30 cellular contexts compared by ENCODE assay signal in the genomic region with DNA sequence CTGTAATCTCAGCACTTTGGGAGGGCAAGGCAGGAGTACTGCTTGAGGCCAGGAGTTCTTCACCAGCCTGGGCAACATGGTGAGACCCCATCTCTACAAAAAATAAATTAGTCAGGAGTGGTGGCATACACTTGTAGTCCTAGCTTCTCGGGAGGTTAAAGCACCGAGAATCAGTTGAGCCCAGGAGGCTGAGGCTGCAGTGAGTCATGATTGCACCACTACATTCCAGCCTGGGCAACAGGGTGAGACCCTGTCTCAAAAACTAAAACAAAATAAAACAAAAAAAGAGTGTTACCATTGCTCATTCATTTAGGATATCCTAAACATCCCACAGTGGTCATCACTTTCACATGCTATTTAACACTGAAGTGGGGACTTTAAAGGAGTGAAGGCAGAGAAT. TPM values are rescaled to one million over a fixed set of nuclear protein-coding genes. Genes with fewer than 3 reads are reported as not detected.
DNase-seq lines count a peak whose midpoint lies in the region; ATAC-seq and TF ChIP-seq lines count a peak whose summit lies in the region.
"Had no signal": no experiment of that assay in that cellular context is flagged by ENCODE, and none has a peak within 500 bp of the region (broad histone marks: within the 10 kb centered on the region; RNA-seq: fewer than 3 reads in every experiment).

No MANE protein-coding gene starts in this region.

- H3K27me3 ChIP-seq in IMR-90 (ENCODE audit: control insufficient read depth, insufficient read depth, low read length), result no peaks in the 10 kb centered on the region
- no peaks in the 10 kb centered on the region for H3K27me3 ChIP-seq in brain microvascular endothelial cell (replicated peaks)
- H3K27me3 ChIP-seq: left lung, SJSA1, testis had no signal

- H3K9ac ChIP-seq in IMR-90 (ENCODE audit: low read depth, low read length), result no peak overlapping the region
- H3K9ac ChIP-seq: parathyroid adenoma had no signal

- no peak overlapping the region for H3K4me2 ChIP-seq in IMR-90 (ENCODE audit: low read depth, low read length)
- H3K4me2 ChIP-seq: A549, smooth muscle cell had no signal

- no peak overlapping the region for H2AK9ac ChIP-seq in IMR-90 (replicated peaks; ENCODE audit: low read depth, low read length, poor library complexity)

- no peak for TF ChIP-seq CTCF in IMR-90 (conservative IDR thresholded peaks at IDR 0.05; ENCODE audit: low read depth, low read length)
- no peak for TF ChIP-seq CTCF in brain microvascular endothelial cell (IDR thresholded peaks at IDR 0.05; ENCODE audit: low read depth, low read length, missing control alignments)
- TF ChIP-seq CTCF in GM20000 (IDR thresholded peaks at IDR 0.05; ENCODE audit: extremely low read depth, missing control alignments), result no peak
- TF ChIP-seq CTCF in GM10266 (IDR thresholded peaks at IDR 0.05; ENCODE audit: control insufficient read depth, insufficient read depth, low read depth, missing control alignments), result no peak

- H3K9me1 ChIP-seq in IMR-90 (ENCODE audit: insufficient read depth, low read length), result no peaks in the 10 kb centered on the region

- POLR2A ChIA-PET in IMR-90 (lab: Charles Lee; ENCODE audit: unreplicated experiment), result no interaction called here

- no CpG with 5 or more reads among the region's 2 CpGs for WGBS in IMR-90 (ENCODE audit: extremely low coverage in 2 of 2, insufficient read length in 1 of 2), 2 experiments

- no peak overlapping the region for H4K5ac ChIP-seq in IMR-90 (ENCODE audit: low read depth, low read length)

- H3K56ac ChIP-seq in IMR-90 (ENCODE audit: extremely low read depth, insufficient read depth, low read length), result no peak overlapping the region

- no peak overlapping the region for H4K8ac ChIP-seq in IMR-90 (ENCODE audit: low read depth in 2 of 2, low read length in 2 of 2)

- H2AFZ ChIP-seq in IMR-90 (replicated peaks; ENCODE audit: low read length, poor library complexity), result no peak overlapping the region
- H2AFZ ChIP-seq: parathyroid adenoma had no signal

- H2BK20ac ChIP-seq in IMR-90 (ENCODE audit: low read depth, low read length), result no peak overlapping the region

- dilution Hi-C loops in IMR-90 (cut with HindIII; ENCODE audit: low sequenced_read_pairs, unreplicated experiment), result no loop called here

- no peak overlapping the region for H2BK120ac ChIP-seq in IMR-90 (ENCODE audit: low read depth, low read length)

- H3K18ac ChIP-seq in IMR-90 (ENCODE audit: low read depth, low read length), result no peak overlapping the region

- peak; percentile 87 for ATAC-seq in IMR-90 (ENCODE audit: low read depth)
- ATAC-seq: A549; left lung; stimulated activated naive CD8-positive, alpha-beta T cell treated with anti-CD3 and anti-CD28 coated beads, Interleukin-15, Interleukin-2, amounts not matched to agents 100 U/mL and 50 U/mL, for 24 hours had no signal

- H3K4me3 ChIP-seq in IMR-90 (ENCODE audit: insufficient read depth, low read depth, low read length), result no peak overlapping the region
- H3K4me3 ChIP-seq in brain microvascular endothelial cell (ENCODE audit: low read depth, low read length), result no peak overlapping the region
- H3K4me3 ChIP-seq: A549, left lung, SJSA1, smooth muscle cell, testis had no signal

- no peak overlapping the region for H3K4ac ChIP-seq in IMR-90 (ENCODE audit: low read depth, low read length)

- H2BK15ac ChIP-seq in IMR-90 (ENCODE audit: low read depth, low read length), result no peak overlapping the region

- H3K14ac ChIP-seq in IMR-90 (replicated peaks; ENCODE audit: low read depth, low read length), result no peak overlapping the region

- peaks cover 4 to 14% of the 10 kb centered on the region in 2 experiments; a peak in 2 of 4 replicates for H3K79me1 ChIP-seq in IMR-90 (ENCODE audit: low read depth in 1 of 2, low read length in 2 of 2)

- H3K4me1 ChIP-seq in IMR-90 (ENCODE audit: control insufficient read depth, insufficient read depth, low read length), result 0 out of 2 replicates have a peak, but pooled peaks cover 1% of the 10 kb centered on the region
- H3K4me1 ChIP-seq: parathyroid adenoma, testis had no signal

- no peaks in the 10 kb centered on the region for H3K9me3 ChIP-seq in IMR-90 (ENCODE audit: control insufficient read depth, insufficient read depth, low read length)
- H3K9me3 ChIP-seq: A549, left lung, SJSA1, testis had no signal

- no peak for TF ChIP-seq POLR2A in IMR-90 (IDR thresholded peaks at IDR 0.05; ENCODE audit: low read depth, low read length)

- no TSS peak for BruUV-seq in IMR-90 (replicated peaks; lab: Mats Ljungman, UMichigan)

- H3K36me3 ChIP-seq in IMR-90 (ENCODE audit: control insufficient read depth, insufficient read depth, low read length) (peaks cover 12% of the 10 kb centered on the region), brain microvascular endothelial cell (replicated peaks) (peaks cover 14% of the 10 kb centered on the region)

- H2AK5ac ChIP-seq in IMR-90 (ENCODE audit: low read depth, low read length), result no peak overlapping the region

- CTCF ChIA-PET in IMR-90 (lab: Yijun Ruan, JAX), result no interaction called here

- intact Hi-C loops in IMR-90 (cut with micrococcal nuclease) (no loop called here), cardiac septum (cut with DNase I) (no loop called here)

- H4K20me1 ChIP-seq in IMR-90 (ENCODE audit: insufficient read depth, low read length), result no peaks in the 10 kb centered on the region

- in situ Hi-C loops in IMR-90 (cut with MboI; ENCODE audit: low sequenced_read_pairs), result no loop called here
- in situ Hi-C loops in brain microvascular endothelial cell (cut with HindIII; ENCODE audit: low pct_ligation_motif_present, low sequenced_read_pairs), result no loop called here

- no peak overlapping the region for H3K23ac ChIP-seq in IMR-90 (ENCODE audit: low read depth, low read length)

- no peak overlapping the region for H4K91ac ChIP-seq in IMR-90 (ENCODE audit: insufficient read depth, low read depth, low read length)

- DNase-seq in Daoy (ENCODE audit: low read depth), result peak; percentile 7
- peak; percentile 38 for DNase-seq in IMR-90
- DNase-seq in brain microvascular endothelial cell, result peak; percentile 22
- DNase-seq in iris pigment epithelial cell (ENCODE audit: low read depth), result peak; percentile 57
- no peak for DNase-seq in GM20000 (ENCODE audit: low spot score)
- DNase-seq in cardiac septum (ENCODE audit: low spot score), result no peak
- DNase-seq in GM10266 (ENCODE audit: extremely low spot score), result no peak
- DNase-seq in activated CD8-positive, alpha-beta memory T cell treated with anti-CD3 and anti-CD28 coated beads, Interleukin-2, amount 50 U/mL, for 48 hours, result no peak
- DNase-seq: activated CD4-positive, alpha-beta T cell treated with anti-CD3 and anti-CD28 coated beads for 4 hours; activated effector memory CD4-positive, alpha-beta T cell treated with Interleukin-2 at 50 U/mL for 16 hours; aorta; CD4-positive, alpha-beta T cell; dermis blood vessel endothelial cell; DMS79 treated with DMSO at 0.1 percent for 48 hours; KG1; left lung; mesendoderm; MV-4-11; NCI-H1436 treated with DMSO at 0.1 percent for 48 hours; NCI-H446; NCI-H82; stimulated activated CD4-positive, alpha-beta T cell treated with anti-CD3 and anti-CD28 coated beads, Interleukin-1b, Interleukin-23, amount 100 ng/mL, for 48 hours; stimulated activated naive CD8-positive, alpha-beta T cell treated with anti-CD3 and anti-CD28 coated beads, Interleukin-15, Interleukin-2, amounts not matched to agents 100 U/mL and 50 U/mL, for 24 hours; T1000; testis; WERI-Rb-1 had no signal

- peak overlapping the region; percentile 5 for H2BK5ac ChIP-seq in IMR-90 (ENCODE audit: low read depth, low read length, poor library complexity, severe bottlenecking)

- no peak for TF ChIP-seq RAD21 in IMR-90 (IDR thresholded peaks at IDR 0.05; ENCODE audit: low read length)

- H3K27ac ChIP-seq in IMR-90 (ENCODE audit: insufficient read depth, low read length) (no peak overlapping the region), brain microvascular endothelial cell (no peak overlapping the region)
- H3K27ac ChIP-seq: A549, left lung, parathyroid adenoma, SJSA1, testis, WERI-Rb-1 had no signal

TF ChIP-seq in IMR-90, 13 proteins besides CTCF, POLR2A, EP300 and RAD21:
- TF ChIP-seq CEBPB (IDR thresholded peaks at IDR 0.05; ENCODE audit: low read depth, low read length) (peak; percentile 82), FOS (IDR thresholded peaks at IDR 0.05; ENCODE audit: low read depth, low read length) (peak; percentile 79), CHD1 (IDR thresholded peaks at IDR 0.05; ENCODE audit: low read depth, low read length) (no peak)

RNA-seq across cellular contexts. Expression of a gene that starts 7.8 kb away (rescaled TPM):
- total RNA-seq in Daoy (2014; rRNA removed; shearing (Covaris generic)), result 27.6 and 31.8 TPM in 2 replicates
- total RNA-seq in IMR-90 (2012; rRNA removed) (22.9 and 31.4 TPM in 2 replicates), cardiac septum (115 TPM)
- polyA plus RNA-seq in IMR-90 (2012; rRNA removed), result 18.8 and 23.2 TPM in 2 replicates
- polyA plus RNA-seq in IMR-90 (2012; cell fraction: cytosol; rRNA removed), result 13.8 and 26.9 TPM in 2 replicates
- 42.3 and 45.3 TPM in 2 replicates for polyA plus RNA-seq in IMR-90 (2012; cell fraction: nucleus; rRNA removed; ENCODE audit: low replicate concordance)

RNA-seq across cellular contexts. Expression of a gene that starts 49.6 kb away (rescaled TPM):
- total RNA-seq in Daoy (2014; rRNA removed; shearing (Covaris generic)), result 1.4 and 4.3 TPM in 2 replicates
- total RNA-seq in IMR-90 (2012; rRNA removed) (0.28 and 0.54 TPM in 2 replicates), cardiac septum (5.2 TPM)
- polyA plus RNA-seq in IMR-90 (2012; rRNA removed), result 0.15 and 0.36 TPM in 2 replicates
- 0.11 and 0.13 TPM in 2 replicates for polyA plus RNA-seq in IMR-90 (2012; cell fraction: cytosol; rRNA removed)
- 0.09 and 0.34 TPM in 2 replicates for polyA plus RNA-seq in IMR-90 (2012; cell fraction: nucleus; rRNA removed; ENCODE audit: low replicate concordance)

RNA-seq across cellular contexts. Expression of a gene that starts 55.2 kb away (rescaled TPM):
- total RNA-seq in Daoy (2014; rRNA removed; shearing (Covaris generic)), result 21.8 and 34.0 TPM in 2 replicates
- total RNA-seq in IMR-90 (2012; rRNA removed), result 4.1 and 6.9 TPM in 2 replicates
- polyA plus RNA-seq in IMR-90 (2012; rRNA removed), result 17.4 and 24.0 TPM in 2 replicates
- polyA plus RNA-seq in IMR-90 (2012; cell fraction: cytosol; rRNA removed), result 4.5 and 5.8 TPM in 2 replicates
- polyA plus RNA-seq in IMR-90 (2012; cell fraction: nucleus; rRNA removed; ENCODE audit: low replicate concordance), result 1.8 and 13.7 TPM in 2 replicates
- 12.2 TPM for total RNA-seq in cardiac septum

RNA-seq across cellular contexts. Expression of a gene that starts 57.4 kb away (rescaled TPM):
- 298 and 409 TPM in 2 replicates for total RNA-seq in Daoy (2014; rRNA removed; shearing (Covaris generic))
- 327 and 441 TPM in 2 replicates for total RNA-seq in IMR-90 (2012; rRNA removed)
- polyA plus RNA-seq in IMR-90 (2012; rRNA removed), result 244 and 254 TPM in 2 replicates
- polyA plus RNA-seq in IMR-90 (2012; cell fraction: cytosol; rRNA removed), result 142 and 290 TPM in 2 replicates
- polyA plus RNA-seq in IMR-90 (2012; cell fraction: nucleus; rRNA removed; ENCODE audit: low replicate concordance), result 69.6 and 90.7 TPM in 2 replicates
- 283 TPM for total RNA-seq in cardiac septum

Comparison
In these comparisons a context has a peak if more than half of its experiments do, and no peak if none do; other contexts are left out.
1. DNase-seq: peak in Daoy (single experiment), IMR-90 (single experiment), brain microvascular endothelial cell (single experiment) and iris pigment epithelial cell (single experiment); none in GM20000 (single experiment), cardiac septum (single experiment), GM10266 (single experiment) and activated CD8-positive, alpha-beta memory T cell treated with anti-CD3 and anti-CD28 coated beads, Interleukin-2, amount 50 U/mL, for 48 hours (single experiment).